In genomic region chr4:9247953-9248680, GRCh38 we compare ENCODE assay signal across 12 cellular contexts. TPM values are rescaled to one million over a fixed set of nuclear protein-coding genes. Genes with fewer than 3 reads are reported as not detected.
DNase-seq lines count a peak whose midpoint lies in the region; ATAC-seq and TF ChIP-seq lines count a peak whose summit lies in the region.
"Not testable (repeated sequence)": the region's sequence is repeated elsewhere in the genome, so short reads cannot be mapped to it uniquely, and the experiment has no call there.
"Had no signal": no experiment of that assay in that cellular context is flagged by ENCODE, and none has a peak within 500 bp of the region (broad histone marks: within the 10 kb centered on the region; RNA-seq: fewer than 3 reads in every experiment).

A gene with protein sequence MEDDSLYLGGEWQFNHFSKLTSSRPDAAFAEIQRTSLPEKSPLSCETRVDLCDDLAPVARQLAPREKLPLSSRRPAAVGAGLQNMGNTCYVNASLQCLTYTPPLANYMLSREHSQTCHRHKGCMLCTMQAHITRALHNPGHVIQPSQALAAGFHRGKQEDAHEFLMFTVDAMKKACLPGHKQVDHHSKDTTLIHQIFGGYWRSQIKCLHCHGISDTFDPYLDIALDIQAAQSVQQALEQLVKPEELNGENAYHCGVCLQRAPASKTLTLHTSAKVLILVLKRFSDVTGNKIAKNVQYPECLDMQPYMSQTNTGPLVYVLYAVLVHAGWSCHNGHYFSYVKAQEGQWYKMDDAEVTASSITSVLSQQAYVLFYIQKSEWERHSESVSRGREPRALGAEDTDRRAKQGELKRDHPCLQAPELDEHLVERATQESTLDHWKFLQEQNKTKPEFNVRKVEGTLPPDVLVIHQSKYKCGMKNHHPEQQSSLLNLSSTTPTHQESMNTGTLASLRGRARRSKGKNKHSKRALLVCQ (plus strand): TSS chr4:9248630. CDS start chr4:9248630, 0 bp downstream.

- not testable (repeated sequence) for H3K9me3 Mint-ChIP-seq in activated CD8-positive, alpha-beta T cell treated with anti-CD3 and anti-CD28 coated beads for 36 hours

- not testable (repeated sequence) for H3K36me3 Mint-ChIP-seq in activated CD8-positive, alpha-beta T cell treated with anti-CD3 and anti-CD28 coated beads for 36 hours (ENCODE audit: low read depth)

- DNase-seq in Ammon's horn (ENCODE audit: low spot score) = peak; percentile 1
- DNase-seq in NB4 (ENCODE audit: low read depth) = peak; percentile 1
- peak; percentile 0 for DNase-seq in activated CD8-positive, alpha-beta T cell treated with anti-CD3 and anti-CD28 coated beads for 36 hours
- DNase-seq in astrocyte of the spinal cord (ENCODE audit: low read depth, low spot score) = peak; percentile 5
- DNase-seq in esophagus muscularis mucosa (ENCODE audit: extremely low spot score) = peak; percentile 92
- peak; percentile 7 to 82 for DNase-seq in lower leg skin (ENCODE audit: low spot score in 2 of 2)
- peak in 8 of 10 donors; percentile 1 to 78 (median 16) for DNase-seq in posterior cingulate gyrus
- peak; percentile 27 for DNase-seq in stimulated activated CD8-positive, alpha-beta memory T cell treated with anti-CD3 and anti-CD28 coated beads, Interleukin-4, amount 100 ng/mL, for 48 hours

- TF ChIP-seq POLR2A in NB4 (IDR thresholded peaks at IDR 0.05; ENCODE audit: extremely low read depth, insufficient read length); esophagus muscularis mucosa (IDR thresholded peaks at IDR 0.05; ENCODE audit: low read depth); lower leg skin (IDR thresholded peaks at IDR 0.05): not testable (repeated sequence)

- CTCF ChIA-PET in activated CD8-positive, alpha-beta T cell treated with anti-CD3 and anti-CD28 coated beads for 36 hours (lab: Charles Lee) = not testable (repeated sequence)

- H3K27me3 Mint-ChIP-seq in activated CD8-positive, alpha-beta T cell treated with anti-CD3 and anti-CD28 coated beads for 36 hours = not testable (repeated sequence)

- not testable (repeated sequence) for TF ChIP-seq CTCF in NB4 (IDR thresholded peaks at IDR 0.05; ENCODE audit: low read depth, low read length); activated CD8-positive, alpha-beta T cell treated with anti-CD3 and anti-CD28 coated beads for 36 hours (IDR thresholded peaks at IDR 0.05); astrocyte of the spinal cord (IDR thresholded peaks at IDR 0.05; ENCODE audit: low read depth, low read length); esophagus muscularis mucosa (IDR thresholded peaks at IDR 0.05); lower leg skin (IDR thresholded peaks at IDR 0.05)

- not testable (repeated sequence) for H3K4me3 ChIP-seq in NB4 (ENCODE audit: low read depth, low read length); astrocyte of the spinal cord (ENCODE audit: low read depth, low read length); esophagus muscularis mucosa; lower leg skin (ENCODE audit: low read depth, poor library complexity, severe bottlenecking)

- in situ Hi-C loops in astrocyte of the spinal cord (cut with HindIII; ENCODE audit: low sequenced_read_pairs) = not testable (repeated sequence)

- POLR2A ChIA-PET in activated CD8-positive, alpha-beta T cell treated with anti-CD3 and anti-CD28 coated beads for 36 hours (lab: Charles Lee) = not testable (repeated sequence)

- not testable (repeated sequence) for H3K27me3 ChIP-seq in esophagus muscularis mucosa

- not testable (repeated sequence) for H3K9me3 ChIP-seq in esophagus muscularis mucosa

- ATAC-seq in activated CD8-positive, alpha-beta T cell treated with anti-CD3 and anti-CD28 coated beads for 36 hours = not testable (repeated sequence)

- H3K4me3 Mint-ChIP-seq in activated CD8-positive, alpha-beta T cell treated with anti-CD3 and anti-CD28 coated beads for 36 hours = not testable (repeated sequence)

- 81% methylated on average over 11 of the region's 26 CpGs for WGBS in esophagus muscularis mucosa
- WGBS in lower leg skin, 2 donors = 91 to 93% methylated on average over 11 to 14 of the region's 26 CpGs

- not testable (repeated sequence) for H3K4me1 ChIP-seq in esophagus muscularis mucosa

- H3K27ac ChIP-seq in esophagus muscularis mucosa (replicated peaks in 1 of 4) = not testable (repeated sequence)

- TF ChIP-seq EP300 in esophagus muscularis mucosa (IDR thresholded peaks at IDR 0.05) = not testable (repeated sequence)

- H3K4me1 Mint-ChIP-seq in activated CD8-positive, alpha-beta T cell treated with anti-CD3 and anti-CD28 coated beads for 36 hours (ENCODE audit: low read depth) = not testable (repeated sequence)

- not testable (repeated sequence) for H3K27ac Mint-ChIP-seq in activated CD8-positive, alpha-beta T cell treated with anti-CD3 and anti-CD28 coated beads for 36 hours

- not testable (repeated sequence) for H3K36me3 ChIP-seq in esophagus muscularis mucosa

- intact Hi-C loops in activated CD8-positive, alpha-beta T cell treated with anti-CD3 and anti-CD28 coated beads for 36 hours (cut with micrococcal nuclease); esophagus muscularis mucosa (cut with DNase I); lower leg skin (cut with DNase I; ENCODE audit: low total_unique reads); posterior cingulate gyrus (cut with DNase I): not testable (repeated sequence)

RNA-seq across cellular contexts. Expression of the gene that starts here (rescaled TPM):
- not detected for total RNA-seq in activated CD8-positive, alpha-beta T cell treated with anti-CD3 and anti-CD28 coated beads for 36 hours
- not detected for total RNA-seq in esophagus muscularis mucosa
- total RNA-seq in lower leg skin = not detected
- total RNA-seq: cardiac muscle cell, myocyte, pulmonary artery endothelial cell, temporal lobe had no signal

Comparison
In these comparisons a context has a peak if more than half of its experiments do, and no peak if none do; other contexts are left out.
1. Peak in DNase-seq in activated CD8-positive, alpha-beta T cell treated with anti-CD3 and anti-CD28 coated beads for 36 hours; RNA of the gene not detected or under 1 TPM.
2. Peak in DNase-seq in esophagus muscularis mucosa; RNA of the gene not detected or under 1 TPM.
3. Peak in DNase-seq in lower leg skin; RNA of the gene not detected or under 1 TPM.
4. DNase-seq: peak in every context shown above with its lines; median percentile 92 in esophagus muscularis mucosa; 44 in lower leg skin; 27 in stimulated activated CD8-positive, alpha-beta memory T cell treated with anti-CD3 and anti-CD28 coated beads, Interleukin-4, amount 100 ng/mL, for 48 hours; 16 in posterior cingulate gyrus; 5 in astrocyte of the spinal cord; 1 in Ammon's horn; 1 in NB4; 0 in activated CD8-positive, alpha-beta T cell treated with anti-CD3 and anti-CD28 coated beads for 36 hours.